ENCODE assay signal across 11 cellular contexts in genomic region chr15:78836333-78836732, GRCh38.
"Had no signal": no experiment of that assay in that cellular context is flagged by ENCODE, and none has a peak within 500 bp of the region (broad histone marks: within the 10 kb centered on the region; RNA-seq: fewer than 3 reads in every experiment).

No MANE protein-coding gene starts in this region.

- H3K4me2 ChIP-seq: KMS-11 had no signal

- H3K9ac ChIP-seq: GM23248, KMS-11 had no signal

- H3K27ac ChIP-seq: GM23248, HL-60, KMS-11 had no signal

- DNase-seq: GM23248, GOT3, H7, HFFc6, IMR-90, Karpas-422, KBM-7 had no signal

- H2AFZ ChIP-seq: GM23248 had no signal

- H3K36me3 ChIP-seq: HAP-1 had no signal

- H3K9me3 ChIP-seq: HAP-1 had no signal

- H3K4me3 ChIP-seq: GM23248, HAP-1 had no signal

- ATAC-seq: HCT116 had no signal

- H3K4me1 ChIP-seq: HAP-1 had no signal
